In genomic region chr7:45589915-45590678, GRCh38 we compare ENCODE assay signal across 19 cellular contexts. TPM values are rescaled to one million over a fixed set of nuclear protein-coding genes. Genes with fewer than 3 reads are reported as not detected.
DNase-seq lines count a peak whose midpoint lies in the region; ATAC-seq and TF ChIP-seq lines count a peak whose summit lies in the region.
"Had no signal": no experiment of that assay in that cellular context is flagged by ENCODE, and none has a peak within 500 bp of the region (broad histone marks: within the 10 kb centered on the region; RNA-seq: fewer than 3 reads in every experiment).

No MANE protein-coding gene starts in this region.

- TF ChIP-seq POLR2A in testis (IDR thresholded peaks at IDR 0.05): no peak

- no peak overlapping the region for H2AFZ ChIP-seq in neuronal stem cell (ENCODE audit: low read length)

- H3K9me3 ChIP-seq in right atrium auricular region (no peaks in the 10 kb centered on the region), neuronal stem cell (replicated peaks in 1 of 2; ENCODE audit: control insufficient read depth in 2 of 2, insufficient read depth in 1 of 2, low read depth in 1 of 2, low read length in 2 of 2) (peaks cover 0 to 2% of the 10 kb centered on the region in 2 donors), testis (no peaks in the 10 kb centered on the region)
- H3K9me3 ChIP-seq: BLaER1 treated with 17β-estradiol and CSF1 and Interleukin-3, amounts not matched to agents 10 nM and 100 nM; SJSA1 had no signal

- WGBS in neuronal stem cell (ENCODE audit: extremely low coverage in 2 of 2, insufficient read length in 2 of 2, insufficient replicate concordance in 1 of 2), 2 donors: no CpG with 5 or more reads among the region's 17 CpGs
- 72 to 81% methylated on average over 17 of the region's 17 CpGs for WGBS in testis, 2 donors

- H3K27ac ChIP-seq in right atrium auricular region: no peak overlapping the region
- H3K27ac ChIP-seq in neuronal stem cell (replicated peaks; ENCODE audit: low read length): no peak overlapping the region
- H3K27ac ChIP-seq in testis: no peak overlapping the region
- H3K27ac ChIP-seq: BLaER1 treated with 17β-estradiol and CSF1 and Interleukin-3, amounts not matched to agents 10 nM and 100 nM; SJSA1 had no signal

- no peak overlapping the region for H3K4ac ChIP-seq in neuronal stem cell (ENCODE audit: low read length)

- H3K27me3 ChIP-seq in right atrium auricular region: no peaks in the 10 kb centered on the region
- no peaks in the 10 kb centered on the region for H3K27me3 ChIP-seq in neuronal stem cell (ENCODE audit: control insufficient read depth in 3 of 3, insufficient read depth in 3 of 3, low read depth in 1 of 3, low read length in 3 of 3)
- no peaks in the 10 kb centered on the region for H3K27me3 ChIP-seq in testis
- H3K27me3 ChIP-seq: BLaER1 treated with 17β-estradiol and CSF1 and Interleukin-3, amounts not matched to agents 10 nM and 100 nM; SJSA1 had no signal

- no peak overlapping the region for H3K9ac ChIP-seq in neuronal stem cell (ENCODE audit: low read depth, low read length, poor library complexity)
- H3K9ac ChIP-seq: BLaER1 treated with 17β-estradiol and CSF1 and Interleukin-3, amounts not matched to agents 10 nM and 100 nM had no signal

- H3K4me1 ChIP-seq in right atrium auricular region (no peaks in the 10 kb centered on the region), neuronal stem cell (ENCODE audit: control insufficient read depth in 2 of 2, insufficient read depth in 1 of 2, low read depth in 1 of 2, low read length in 2 of 2) (peaks cover 0 to 2% of the 10 kb centered on the region in 2 donors), testis (no peaks in the 10 kb centered on the region)
- H3K4me1 ChIP-seq: BLaER1 treated with 17β-estradiol and CSF1 and Interleukin-3, amounts not matched to agents 10 nM and 100 nM; SJSA1 had no signal

- H4K8ac ChIP-seq in neuronal stem cell (ENCODE audit: low read depth, low read length): no peak overlapping the region

- no peak overlapping the region for H3K23ac ChIP-seq in neuronal stem cell (ENCODE audit: low read depth, low read length, poor library complexity)

- H2BK120ac ChIP-seq in neuronal stem cell (ENCODE audit: low read depth, low read length): no peak overlapping the region

- no peak for ATAC-seq in Right ventricle myocardium inferior
- ATAC-seq: CD8-positive, alpha-beta T cell had no signal

- no peak overlapping the region for H3K4me3 ChIP-seq in right atrium auricular region
- no peak overlapping the region for H3K4me3 ChIP-seq in neuronal stem cell (ENCODE audit: low read length in 2 of 2)
- H3K4me3 ChIP-seq in testis: no peak overlapping the region
- H3K4me3 ChIP-seq: BLaER1 treated with 17β-estradiol and CSF1 and Interleukin-3, amounts not matched to agents 10 nM and 100 nM; SJSA1 had no signal

- H3K18ac ChIP-seq in neuronal stem cell (ENCODE audit: low read length): peak overlapping the region; percentile 34

- TF ChIP-seq CTCF in right atrium auricular region (IDR thresholded peaks at IDR 0.05) (no peak), testis (IDR thresholded peaks at IDR 0.05) (no peak)

- no peak overlapping the region for H2BK5ac ChIP-seq in neuronal stem cell (ENCODE audit: low read length)

- no peak overlapping the region for H3K4me2 ChIP-seq in neuronal stem cell (ENCODE audit: insufficient read depth, low read length, poor library complexity, severe bottlenecking)
- H3K4me2 ChIP-seq: BLaER1 treated with 17β-estradiol and CSF1 and Interleukin-3, amounts not matched to agents 10 nM and 100 nM had no signal

- no peak overlapping the region for H2BK15ac ChIP-seq in neuronal stem cell (ENCODE audit: low read length)

- no peak overlapping the region for H3K14ac ChIP-seq in neuronal stem cell (ENCODE audit: low read length)

- no peak overlapping the region for H2BK12ac ChIP-seq in neuronal stem cell (ENCODE audit: low read length)

- peaks cover 5% of the 10 kb centered on the region for H3K79me1 ChIP-seq in neuronal stem cell (ENCODE audit: low read depth, low read length)

- DNase-seq in right atrium auricular region (ENCODE audit: low spot score) (peak; percentile 44), Right ventricle myocardium inferior (ENCODE audit: missing footprints) (no peak), islet precursor cell (peak; percentile 28), neuronal stem cell (ENCODE audit: low spot score) (no peak), ureter (ENCODE audit: low spot score) (peak; percentile 26), testis (no peak), anterior cingulate cortex (lab: John Stamatoyannopoulos, UW) (no peak), HUDEP-2 (lab: John Stamatoyannopoulos, UW; ENCODE audit: unreplicated experiment in 76 of 76) (no peak)
- DNase-seq: DMS79, GOT3, KBM-7, NCI-H1105, NCI-H1694, NCI-H2081 treated with DMSO at 0.1 percent for 48 hours, NCI-H446 treated with DMSO at 0.1 percent for 48 hours, OCI-M1 had no signal

- H4K91ac ChIP-seq in neuronal stem cell (ENCODE audit: low read depth, low read length, poor library complexity): no peak overlapping the region

- H3K36me3 ChIP-seq in right atrium auricular region (no peaks in the 10 kb centered on the region), neuronal stem cell (replicated peaks in 1 of 2; ENCODE audit: control insufficient read depth in 2 of 2, insufficient read depth in 2 of 2, low read length in 2 of 2) (peaks cover 0 to 2% of the 10 kb centered on the region in 2 donors), testis (ENCODE audit: low read depth, missing control alignments) (no peaks in the 10 kb centered on the region)
- H3K36me3 ChIP-seq: BLaER1 treated with 17β-estradiol and CSF1 and Interleukin-3, amounts not matched to agents 10 nM and 100 nM; SJSA1 had no signal

- H2AK5ac ChIP-seq in neuronal stem cell (ENCODE audit: low read depth, low read length): no peak overlapping the region

- intact Hi-C loops in Right ventricle myocardium inferior (cut with DNase I) (no loop called here), testis (cut with DNase I; ENCODE audit: low total_unique reads) (no loop called here)

RNA-seq across cellular contexts. Expression of gene ADCY1, which starts 15.9 kb away (rescaled TPM):
- 1 to 10 TPM; 2.4 to 3.2 TPM for total RNA-seq in right atrium auricular region
- 5.9 TPM for total RNA-seq in Right ventricle myocardium inferior
- polyA plus RNA-seq in neuronal stem cell (2013, experiment 1 of 2): 5.1 TPM
- 4.8 TPM for polyA plus RNA-seq in neuronal stem cell (2013, experiment 2 of 2)
- 4.6 TPM for total RNA-seq in ureter
- total RNA-seq in testis: 10 to 100 TPM; 13.7 to 14.1 TPM
- 6.6 TPM for polyA plus RNA-seq in testis (ENCODE audit: insufficient read depth, low read depth, low replicate concordance)
- total RNA-seq: CD8-positive, alpha-beta T cell had no signal

Comparison
In these comparisons a context has a peak if more than half of its experiments do, and no peak if none do; other contexts are left out.
1. DNase-seq: peak in right atrium auricular region (single experiment), islet precursor cell (single experiment) and ureter (single experiment); none in Right ventricle myocardium inferior (single experiment), neuronal stem cell (single experiment), testis (single experiment), anterior cingulate cortex (0 of 58) and HUDEP-2 (0 of 76).